8 cellular contexts compared by ENCODE assay signal in the genomic region with DNA sequence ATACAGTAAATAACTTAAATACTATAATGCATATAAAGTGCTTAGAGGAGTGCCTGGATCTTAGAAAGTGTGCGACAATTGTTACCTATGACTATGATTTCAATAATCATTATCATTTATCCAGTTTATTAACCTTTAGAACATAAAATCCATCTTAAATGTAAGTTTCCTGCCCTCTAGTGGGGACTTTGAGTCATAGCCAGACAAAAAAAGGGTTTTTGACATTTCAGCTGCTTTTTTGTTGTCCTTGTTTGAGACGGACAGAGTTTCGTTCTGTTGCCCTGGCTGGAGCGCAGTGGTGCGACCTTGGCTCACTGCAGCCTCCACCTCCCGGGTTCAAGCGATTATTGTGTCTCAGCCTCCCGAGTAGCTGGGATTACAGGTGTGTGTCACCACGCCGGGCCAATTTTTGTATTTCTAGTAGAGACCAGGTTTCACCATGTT.
DNase-seq lines count a peak whose midpoint lies in the region; ATAC-seq and TF ChIP-seq lines count a peak whose summit lies in the region.

No MANE protein-coding gene starts in this region.

- no peaks in the 10 kb centered on the region for H3K27me3 ChIP-seq in mucosa of rectum (ENCODE audit: control insufficient read depth in 2 of 2, insufficient read depth in 2 of 2, low read length in 2 of 2)

- CTCF ChIA-PET in GM10248 (lab: Yijun Ruan, JAX), result interaction anchor here (1.0 to 2.9 kb wide), 13 partner anchors 8 to 316 kb away, joined by 3 to 24 read pairs (median 4); no protein-coding TSS in a partner anchor

- H3K27ac ChIP-seq in mucosa of rectum (ENCODE audit: low read depth in 2 of 2, low read length in 2 of 2), result no peak overlapping the region

- ATAC-seq in HG02885 (IDR thresholded peaks at IDR 0.05; ENCODE audit: poor library complexity, unreplicated experiment), result no peak
- no peak for ATAC-seq in HG03342 (IDR thresholded peaks at IDR 0.05; ENCODE audit: unreplicated experiment)
- ATAC-seq in GM21381 (IDR thresholded peaks at IDR 0.05; ENCODE audit: unreplicated experiment), result no peak

- DNase-seq in ACHN (peak; percentile 38), GM10248 (ENCODE audit: extremely low spot score) (peak; percentile 41), NCI-H345 (lab: John Stamatoyannopoulos, UW) (peak; percentile 41)
- DNase-seq in central memory CD4-positive, alpha-beta T cell, result peak; percentile 8

- TF ChIP-seq CTCF in GM10248 (IDR thresholded peaks at IDR 0.05; ENCODE audit: control extremely low read depth, extremely low read depth, low read depth, missing control alignments), result peak; percentile 70

- in situ Hi-C loops in ACHN (cut with HindIII; ENCODE audit: low pct_ligation_motif_present, low pct_unique_long_range_greater_than_20kb, low sequenced_read_pairs), result no loop called here

- no peaks in the 10 kb centered on the region for H3K36me3 ChIP-seq in mucosa of rectum (ENCODE audit: control insufficient read depth in 2 of 2, insufficient read depth in 2 of 2, low read length in 2 of 2)

- H3K9me3 ChIP-seq in mucosa of rectum (ENCODE audit: control insufficient read depth in 2 of 2, low read length in 2 of 2), result no peaks in the 10 kb centered on the region

- POLR2A ChIA-PET in GM10248 (lab: Yijun Ruan, JAX), result no interaction called here

- H3K9ac ChIP-seq in mucosa of rectum (ENCODE audit: low read depth in 1 of 2, low read length in 2 of 2), result peak overlapping the region; percentile 47 to 60

- peaks cover 20 to 22% of the 10 kb centered on the region in 2 donors for H3K4me1 ChIP-seq in mucosa of rectum (ENCODE audit: control insufficient read depth in 2 of 2, insufficient read depth in 2 of 2, low read length in 2 of 2)

- no peak overlapping the region for H3K4me3 ChIP-seq in mucosa of rectum (ENCODE audit: low read length in 2 of 2)
